Comparison of ENCODE assay signal across 18 cellular contexts in the genomic region with DNA sequence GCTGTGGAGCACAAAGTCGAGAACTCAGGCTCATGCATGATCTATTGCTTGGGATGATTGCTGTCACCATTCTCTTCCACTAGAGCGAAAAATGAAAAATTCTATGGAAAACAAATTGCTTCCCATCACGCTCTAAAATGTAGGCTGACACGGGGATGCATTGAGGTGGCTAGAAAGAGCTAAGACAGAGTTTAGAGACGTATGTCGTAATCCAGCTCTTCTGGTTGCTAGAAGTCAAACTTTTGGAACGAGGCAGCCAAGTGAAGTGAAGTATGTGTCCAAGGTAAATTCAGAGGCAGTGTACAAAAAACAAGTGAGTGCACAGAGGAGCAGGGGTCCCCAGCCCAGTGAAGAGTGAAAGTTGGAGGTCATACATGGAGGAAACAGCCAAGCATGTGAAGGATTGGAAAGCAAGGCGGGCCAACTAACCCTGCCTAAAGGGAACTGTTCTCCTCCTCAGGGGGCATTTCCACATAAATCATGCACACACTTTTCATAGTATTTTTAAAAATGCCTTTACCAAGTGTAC.
"Had no signal": no experiment of that assay in that cellular context is flagged by ENCODE, and none has a peak within 500 bp of the region (broad histone marks: within the 10 kb centered on the region; RNA-seq: fewer than 3 reads in every experiment).

No MANE protein-coding gene starts in this region.

- H3K4me3 ChIP-seq: esophagus muscularis mucosa, left ventricle myocardium inferior, lung, right atrium auricular region, suprapubic skin, tibial artery, upper lobe of left lung, uterus had no signal

- H3K36me3 ChIP-seq: esophagus muscularis mucosa, left ventricle myocardium inferior, right atrium auricular region, suprapubic skin, tibial artery, upper lobe of left lung, uterus had no signal

- H3K27me3 ChIP-seq: esophagus muscularis mucosa, right atrium auricular region, suprapubic skin, tibial artery, upper lobe of left lung, uterus had no signal

- H3K27ac ChIP-seq: right atrium auricular region, suprapubic skin, tibial artery, upper lobe of left lung, uterus had no signal

- H3K4me1 ChIP-seq: left ventricle myocardium inferior, suprapubic skin, tibial artery, upper lobe of left lung, uterus had no signal

- H3K9me3 ChIP-seq: esophagus muscularis mucosa, left ventricle myocardium inferior, right atrium auricular region, suprapubic skin, upper lobe of left lung, uterus had no signal

- ATAC-seq: stimulated activated effector memory CD8-positive, alpha-beta T cell treated with anti-CD3 and anti-CD28 coated beads, Interleukin-12 subunit alpha, Interleukin-12 subunit beta, amount 100 ng/mL, for 72 hours; stimulated activated naive CD8-positive, alpha-beta T cell treated with anti-CD3 and anti-CD28 coated beads, Interleukin-15, Interleukin-2, amounts not matched to agents 100 U/mL and 50 U/mL, for 24 hours had no signal

- DNase-seq: effector memory CD4-positive, alpha-beta T cell; immature natural killer cell; left ventricle myocardium inferior; mesendoderm; naive B cell; nephron progenitor cell; small intestine; stimulated activated CD4-positive, alpha-beta T cell treated with anti-CD3 and anti-CD28 coated beads, Interleukin-4, amount 100 ng/mL, for 1 hour; stimulated activated CD8-positive, alpha-beta memory T cell treated with anti-CD3 and anti-CD28 coated beads, Interleukin-4, amount 100 ng/mL, for 48 hours; stimulated activated naive CD8-positive, alpha-beta T cell treated with anti-CD3 and anti-CD28 coated beads, Interleukin-15, Interleukin-2, amounts not matched to agents 100 U/mL and 50 U/mL, for 24 hours; tibial artery; upper lobe of left lung; uterus had no signal
